Comparison of ENCODE assay signal across 1 cellular context in the genomic region with DNA sequence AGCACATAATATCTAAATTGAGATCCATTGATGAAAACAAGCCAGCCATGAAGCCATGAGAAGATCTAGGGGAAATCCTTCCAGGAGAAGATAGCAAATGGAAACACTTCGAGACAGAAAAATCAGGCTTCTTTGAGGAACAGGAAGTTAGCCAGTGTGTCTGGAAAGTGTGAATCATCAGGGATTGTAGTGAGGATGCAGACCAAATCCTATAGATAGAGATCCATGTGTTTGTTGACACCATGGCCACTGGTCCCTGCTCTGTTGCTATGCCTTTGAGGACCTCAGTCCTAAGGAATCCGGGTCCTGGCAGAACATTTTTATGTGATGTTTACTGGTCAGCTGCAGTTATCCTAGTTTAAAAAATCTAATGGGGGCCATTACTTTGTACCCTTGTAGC.
TF ChIP-seq lines count a peak whose summit lies in the region.

No MANE protein-coding gene starts in this region.

TF ChIP-seq in GM23338, 12 proteins besides CTCF, POLR2A, EP300 and RAD21 (continued from another document):
- TF ChIP-seq, protein P1, sequence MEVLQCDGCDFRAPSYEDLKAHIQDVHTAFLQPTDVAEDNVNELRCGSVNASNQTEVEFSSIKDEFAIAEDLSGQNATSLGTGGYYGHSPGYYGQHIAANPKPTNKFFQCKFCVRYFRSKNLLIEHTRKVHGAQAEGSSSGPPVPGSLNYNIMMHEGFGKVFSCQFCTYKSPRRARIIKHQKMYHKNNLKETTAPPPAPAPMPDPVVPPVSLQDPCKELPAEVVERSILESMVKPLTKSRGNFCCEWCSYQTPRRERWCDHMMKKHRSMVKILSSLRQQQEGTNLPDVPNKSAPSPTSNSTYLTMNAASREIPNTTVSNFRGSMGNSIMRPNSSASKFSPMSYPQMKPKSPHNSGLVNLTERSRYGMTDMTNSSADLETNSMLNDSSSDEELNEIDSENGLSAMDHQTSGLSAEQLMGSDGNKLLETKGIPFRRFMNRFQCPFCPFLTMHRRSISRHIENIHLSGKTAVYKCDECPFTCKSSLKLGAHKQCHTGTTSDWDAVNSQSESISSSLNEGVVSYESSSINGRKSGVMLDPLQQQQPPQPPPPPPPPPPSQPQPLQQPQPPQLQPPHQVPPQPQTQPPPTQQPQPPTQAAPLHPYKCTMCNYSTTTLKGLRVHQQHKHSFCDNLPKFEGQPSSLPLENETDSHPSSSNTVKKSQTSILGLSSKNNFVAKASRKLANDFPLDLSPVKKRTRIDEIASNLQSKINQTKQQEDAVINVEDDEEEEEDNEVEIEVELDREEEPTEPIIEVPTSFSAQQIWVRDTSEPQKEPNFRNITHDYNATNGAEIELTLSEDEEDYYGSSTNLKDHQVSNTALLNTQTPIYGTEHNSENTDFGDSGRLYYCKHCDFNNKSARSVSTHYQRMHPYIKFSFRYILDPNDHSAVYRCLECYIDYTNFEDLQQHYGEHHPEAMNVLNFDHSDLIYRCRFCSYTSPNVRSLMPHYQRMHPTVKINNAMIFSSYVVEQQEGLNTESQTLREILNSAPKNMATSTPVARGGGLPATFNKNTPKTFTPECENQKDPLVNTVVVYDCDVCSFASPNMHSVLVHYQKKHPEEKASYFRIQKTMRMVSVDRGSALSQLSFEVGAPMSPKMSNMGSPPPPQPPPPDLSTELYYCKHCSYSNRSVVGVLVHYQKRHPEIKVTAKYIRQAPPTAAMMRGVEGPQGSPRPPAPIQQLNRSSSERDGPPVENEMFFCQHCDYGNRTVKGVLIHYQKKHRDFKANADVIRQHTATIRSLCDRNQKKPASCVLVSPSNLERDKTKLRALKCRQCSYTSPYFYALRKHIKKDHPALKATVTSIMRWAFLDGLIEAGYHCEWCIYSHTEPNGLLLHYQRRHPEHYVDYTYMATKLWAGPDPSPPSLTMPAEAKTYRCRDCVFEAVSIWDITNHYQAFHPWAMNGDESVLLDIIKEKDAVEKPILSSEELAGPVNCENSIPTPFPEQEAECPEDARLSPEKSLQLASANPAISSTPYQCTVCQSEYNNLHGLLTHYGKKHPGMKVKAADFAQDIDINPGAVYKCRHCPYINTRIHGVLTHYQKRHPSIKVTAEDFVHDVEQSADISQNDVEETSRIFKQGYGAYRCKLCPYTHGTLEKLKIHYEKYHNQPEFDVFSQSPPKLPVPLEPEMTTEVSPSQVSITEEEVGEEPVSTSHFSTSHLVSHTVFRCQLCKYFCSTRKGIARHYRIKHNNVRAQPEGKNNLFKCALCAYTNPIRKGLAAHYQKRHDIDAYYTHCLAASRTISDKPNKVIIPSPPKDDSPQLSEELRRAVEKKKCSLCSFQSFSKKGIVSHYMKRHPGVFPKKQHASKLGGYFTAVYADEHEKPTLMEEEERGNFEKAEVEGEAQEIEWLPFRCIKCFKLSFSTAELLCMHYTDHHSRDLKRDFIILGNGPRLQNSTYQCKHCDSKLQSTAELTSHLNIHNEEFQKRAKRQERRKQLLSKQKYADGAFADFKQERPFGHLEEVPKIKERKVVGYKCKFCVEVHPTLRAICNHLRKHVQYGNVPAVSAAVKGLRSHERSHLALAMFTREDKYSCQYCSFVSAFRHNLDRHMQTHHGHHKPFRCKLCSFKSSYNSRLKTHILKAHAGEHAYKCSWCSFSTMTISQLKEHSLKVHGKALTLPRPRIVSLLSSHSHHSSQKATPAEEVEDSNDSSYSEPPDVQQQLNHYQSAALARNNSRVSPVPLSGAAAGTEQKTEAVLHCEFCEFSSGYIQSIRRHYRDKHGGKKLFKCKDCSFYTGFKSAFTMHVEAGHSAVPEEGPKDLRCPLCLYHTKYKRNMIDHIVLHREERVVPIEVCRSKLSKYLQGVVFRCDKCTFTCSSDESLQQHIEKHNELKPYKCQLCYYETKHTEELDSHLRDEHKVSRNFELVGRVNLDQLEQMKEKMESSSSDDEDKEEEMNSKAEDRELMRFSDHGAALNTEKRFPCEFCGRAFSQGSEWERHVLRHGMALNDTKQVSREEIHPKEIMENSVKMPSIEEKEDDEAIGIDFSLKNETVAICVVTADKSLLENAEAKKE (CRISPR knock-in tag; IDR thresholded peaks at IDR 0.05): no peak
- TF ChIP-seq ZNF331 (CRISPR knock-in tag; IDR thresholded peaks at IDR 0.05; ENCODE audit: low read depth) (no peak), POLR2AphosphoS5 (IDR thresholded peaks at IDR 0.05; ENCODE audit: low read depth) (no peak), CREB1 (CRISPR knock-in tag; IDR thresholded peaks at IDR 0.05; ENCODE audit: low read depth) (no peak), ZNF114 (CRISPR knock-in tag; IDR thresholded peaks at IDR 0.05) (no peak)
- TF ChIP-seq, protein P2, sequence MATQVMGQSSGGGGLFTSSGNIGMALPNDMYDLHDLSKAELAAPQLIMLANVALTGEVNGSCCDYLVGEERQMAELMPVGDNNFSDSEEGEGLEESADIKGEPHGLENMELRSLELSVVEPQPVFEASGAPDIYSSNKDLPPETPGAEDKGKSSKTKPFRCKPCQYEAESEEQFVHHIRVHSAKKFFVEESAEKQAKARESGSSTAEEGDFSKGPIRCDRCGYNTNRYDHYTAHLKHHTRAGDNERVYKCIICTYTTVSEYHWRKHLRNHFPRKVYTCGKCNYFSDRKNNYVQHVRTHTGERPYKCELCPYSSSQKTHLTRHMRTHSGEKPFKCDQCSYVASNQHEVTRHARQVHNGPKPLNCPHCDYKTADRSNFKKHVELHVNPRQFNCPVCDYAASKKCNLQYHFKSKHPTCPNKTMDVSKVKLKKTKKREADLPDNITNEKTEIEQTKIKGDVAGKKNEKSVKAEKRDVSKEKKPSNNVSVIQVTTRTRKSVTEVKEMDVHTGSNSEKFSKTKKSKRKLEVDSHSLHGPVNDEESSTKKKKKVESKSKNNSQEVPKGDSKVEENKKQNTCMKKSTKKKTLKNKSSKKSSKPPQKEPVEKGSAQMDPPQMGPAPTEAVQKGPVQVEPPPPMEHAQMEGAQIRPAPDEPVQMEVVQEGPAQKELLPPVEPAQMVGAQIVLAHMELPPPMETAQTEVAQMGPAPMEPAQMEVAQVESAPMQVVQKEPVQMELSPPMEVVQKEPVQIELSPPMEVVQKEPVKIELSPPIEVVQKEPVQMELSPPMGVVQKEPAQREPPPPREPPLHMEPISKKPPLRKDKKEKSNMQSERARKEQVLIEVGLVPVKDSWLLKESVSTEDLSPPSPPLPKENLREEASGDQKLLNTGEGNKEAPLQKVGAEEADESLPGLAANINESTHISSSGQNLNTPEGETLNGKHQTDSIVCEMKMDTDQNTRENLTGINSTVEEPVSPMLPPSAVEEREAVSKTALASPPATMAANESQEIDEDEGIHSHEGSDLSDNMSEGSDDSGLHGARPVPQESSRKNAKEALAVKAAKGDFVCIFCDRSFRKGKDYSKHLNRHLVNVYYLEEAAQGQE (IDR thresholded peaks at IDR 0.05; ENCODE audit: unreplicated experiment): no peak
- TF ChIP-seq, protein P3, sequence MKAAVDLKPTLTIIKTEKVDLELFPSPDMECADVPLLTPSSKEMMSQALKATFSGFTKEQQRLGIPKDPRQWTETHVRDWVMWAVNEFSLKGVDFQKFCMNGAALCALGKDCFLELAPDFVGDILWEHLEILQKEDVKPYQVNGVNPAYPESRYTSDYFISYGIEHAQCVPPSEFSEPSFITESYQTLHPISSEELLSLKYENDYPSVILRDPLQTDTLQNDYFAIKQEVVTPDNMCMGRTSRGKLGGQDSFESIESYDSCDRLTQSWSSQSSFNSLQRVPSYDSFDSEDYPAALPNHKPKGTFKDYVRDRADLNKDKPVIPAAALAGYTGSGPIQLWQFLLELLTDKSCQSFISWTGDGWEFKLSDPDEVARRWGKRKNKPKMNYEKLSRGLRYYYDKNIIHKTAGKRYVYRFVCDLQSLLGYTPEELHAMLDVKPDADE (IDR thresholded peaks at IDR 0.05): no peak
TF ChIP-seq in GM23338: peak in this region for 0.
